8 cellular contexts compared by ENCODE assay signal in the genomic region with DNA sequence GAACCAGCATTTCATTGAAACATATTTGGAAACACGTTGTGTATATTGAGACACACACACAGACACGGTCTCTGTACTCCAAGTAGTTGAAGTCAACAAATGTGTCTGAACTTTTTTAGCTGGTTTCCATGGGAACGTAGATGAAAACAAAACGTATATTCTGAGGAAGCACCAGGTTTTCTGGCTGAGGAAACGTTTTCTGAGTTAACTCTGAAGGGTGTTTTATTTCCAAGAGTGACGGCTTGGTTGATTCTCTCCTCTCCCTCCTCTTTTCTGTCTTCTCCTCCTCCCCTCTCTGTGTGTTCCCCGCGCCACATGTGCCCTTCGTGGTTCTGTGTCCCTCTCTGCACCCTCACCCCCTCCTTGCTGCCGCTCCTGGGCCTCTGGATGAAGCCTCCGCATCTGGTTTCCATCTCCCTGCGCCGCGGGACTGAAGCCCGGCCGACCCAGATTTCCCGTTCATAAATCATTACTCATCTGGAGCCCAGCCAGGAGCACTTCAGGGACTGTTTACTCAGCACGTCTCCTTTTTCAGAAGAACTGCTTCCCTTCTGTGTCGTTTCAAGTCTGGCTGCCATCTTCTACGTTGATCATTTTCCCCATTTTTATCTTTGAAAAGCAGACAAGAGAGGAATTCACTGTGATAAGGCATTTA.
A peak's percentile ranks its signal among the peaks of the same experiment; 100 is the strongest.
DNase-seq lines count a peak whose midpoint lies in the region; FAIRE-seq and TF ChIP-seq lines count a peak whose summit lies in the region.

No MANE protein-coding gene starts in this region.

- H3K27me3 Mint-ChIP-seq in astrocyte (ENCODE audit: low read depth, unreplicated experiment), result no peaks in the 10 kb centered on the region
- peaks cover 2 to 30% (median 20%) of the 10 kb centered on the region in 3 donors for H3K27me3 Mint-ChIP-seq in immature natural killer cell (ENCODE audit: low read depth in 3 of 3)

- H3K9ac ChIP-seq in astrocyte (ENCODE audit: low read length), result peak overlapping the region; percentile 83

- H3K36me3 Mint-ChIP-seq in astrocyte (ENCODE audit: low read depth, unreplicated experiment) (peaks cover 10% of the 10 kb centered on the region), immature natural killer cell (no peaks in the 10 kb centered on the region)

- H3K27ac ChIP-seq in astrocyte (ENCODE audit: low read depth, low read length) (peak overlapping the region; percentile 96), small intestine (ENCODE audit: low read depth in 1 of 2, low read length in 1 of 2) (peak overlapping the region in 1 of 2 donors; percentile 80)

- no peaks in the 10 kb centered on the region for H3K36me3 ChIP-seq in astrocyte (ENCODE audit: insufficient read depth, low read length)
- H3K36me3 ChIP-seq in small intestine (ENCODE audit: control insufficient read depth in 2 of 2, insufficient read depth in 2 of 2, low read length in 2 of 2), result no peaks in the 10 kb centered on the region

- H3K4me3 Mint-ChIP-seq in astrocyte (ENCODE audit: unreplicated experiment), result no peak overlapping the region
- no peak overlapping the region for H3K4me3 Mint-ChIP-seq in immature natural killer cell

- H3K4me3 ChIP-seq in astrocyte (ENCODE audit: insufficient read depth, low read depth, low read length) (no peak overlapping the region), small intestine (ENCODE audit: low read depth in 1 of 2, low read length in 2 of 2) (no peak overlapping the region)

- H3K4me2 ChIP-seq in astrocyte (ENCODE audit: low read length), result peak overlapping the region; percentile 71

- no peaks in the 10 kb centered on the region for H4K20me1 ChIP-seq in astrocyte (ENCODE audit: insufficient read depth, low read length)

- H3K4me1 Mint-ChIP-seq in astrocyte (ENCODE audit: low read depth, unreplicated experiment) (peaks cover 18% of the 10 kb centered on the region), immature natural killer cell (no peaks in the 10 kb centered on the region)

- H3K9me3 ChIP-seq in astrocyte (ENCODE audit: insufficient read depth, low read depth, low read length), result no peaks in the 10 kb centered on the region
- H3K9me3 ChIP-seq in small intestine (ENCODE audit: control insufficient read depth, low read depth), result no peaks in the 10 kb centered on the region

- H3K9me3 Mint-ChIP-seq in astrocyte (ENCODE audit: unreplicated experiment) (peaks cover 7% of the 10 kb centered on the region), immature natural killer cell (peaks cover 0 to 8% (median 0%) of the 10 kb centered on the region in 6 donors)

- no peaks in the 10 kb centered on the region for H3K79me2 ChIP-seq in astrocyte (ENCODE audit: insufficient read depth, low read length)

- no peak overlapping the region for H2AFZ ChIP-seq in astrocyte (ENCODE audit: low read depth, low read length)

- no peaks in the 10 kb centered on the region for H3K27me3 ChIP-seq in astrocyte (ENCODE audit: insufficient read depth, low read length)
- H3K27me3 ChIP-seq in small intestine (ENCODE audit: control insufficient read depth in 2 of 2, insufficient read depth in 2 of 2, low read length in 2 of 2), result no peaks in the 10 kb centered on the region

- no peak for TF ChIP-seq CTCF in astrocyte (IDR thresholded peaks at IDR 0.05; ENCODE audit: insufficient read depth, low read depth, low read length)

- peaks cover 25% of the 10 kb centered on the region for H3K4me1 ChIP-seq in astrocyte (ENCODE audit: insufficient read depth, low read length)
- no peaks in the 10 kb centered on the region for H3K4me1 ChIP-seq in small intestine (ENCODE audit: control insufficient read depth in 2 of 2, insufficient read depth in 1 of 2, low read depth in 1 of 2, low read length in 1 of 2)

- whole genome bisulfite sequencing in small intestine, 3 donors, result 3 to 4% (median 3%) methylated on average over 20 of the region's 20 CpGs

- peak; percentile 78 for FAIRE-seq in astrocyte (lab: Jason Lieb, UNC)
- no peak for FAIRE-seq in small intestine (lab: Jason Lieb, UNC)

- DNase-seq in activated CD8-positive, alpha-beta memory T cell treated with anti-CD3 and anti-CD28 coated beads for 48 hours (ENCODE audit: low read depth in 2 of 3, low spot score in 2 of 3), result peak in 2 of 3 experiments; percentile 2 to 18
- DNase-seq in activated CD8-positive, alpha-beta memory T cell treated with anti-CD3 and anti-CD28 coated beads for 24 hours, result no peak
- DNase-seq in NCI-H69 (lab: John Stamatoyannopoulos, UW) (peak; percentile 95), astrocyte (ENCODE audit: low read depth) (peak; percentile 98), inferior parietal cortex (ENCODE audit: extremely low spot score) (peak; percentile 58), small intestine (peak; percentile 92), immature natural killer cell (no peak), germinal center (ENCODE audit: low spot score) (no peak)

- peak overlapping the region; percentile 94 for H3K27ac Mint-ChIP-seq in astrocyte (ENCODE audit: unreplicated experiment)
- H3K27ac Mint-ChIP-seq in immature natural killer cell, result peak overlapping the region in 1 of 6 donors; percentile 14

Comparison
In these comparisons a context has a peak if more than half of its experiments do, and no peak if none do; other contexts are left out.
1. DNase-seq: peak in activated CD8-positive, alpha-beta memory T cell treated with anti-CD3 and anti-CD28 coated beads for 48 hours (2 of 3), NCI-H69 (single experiment), astrocyte (single experiment), inferior parietal cortex (single experiment) and small intestine (single experiment); none in activated CD8-positive, alpha-beta memory T cell treated with anti-CD3 and anti-CD28 coated beads for 24 hours (single experiment), immature natural killer cell (0 of 3) and germinal center (single experiment).